ENCODE assay signal across 19 cellular contexts in genomic region chr3:124360626-124361025, GRCh38.
DNase-seq lines count a peak whose midpoint lies in the region; ATAC-seq and TF ChIP-seq lines count a peak whose summit lies in the region.
"Had no signal": no experiment of that assay in that cellular context is flagged by ENCODE, and none has a peak within 500 bp of the region (broad histone marks: within the 10 kb centered on the region; RNA-seq: fewer than 3 reads in every experiment).

No MANE protein-coding gene starts in this region.

- peaks cover 27% of the 10 kb centered on the region for H3K9me3 Mint-ChIP-seq in glutamatergic neuron (ENCODE audit: unreplicated experiment)
- H3K9me3 Mint-ChIP-seq in mesothelial cell of epicardium: peaks cover 4% of the 10 kb centered on the region
- no peaks in the 10 kb centered on the region for H3K9me3 Mint-ChIP-seq in activated T-helper 2 cell treated with anti-CD3 and anti-CD28 coated beads, Interferon-gamma antibody, Interleukin-2, Interleukin-4, amounts not matched to agents 10 μg/mL and 5 μg/mL and 100 μg/mL, durations not matched to agents 14 hours and 24 hours and 36 hours
- H3K9me3 Mint-ChIP-seq: activated CD4-positive, alpha-beta T cell treated with anti-CD3 and anti-CD28 coated beads, Interleukin-2, amount 10 ng/mL, durations not matched to agents 7 days and 5 days had no signal

- H3K36me3 Mint-ChIP-seq in glutamatergic neuron (ENCODE audit: unreplicated experiment): peaks cover 15% of the 10 kb centered on the region
- peaks cover 10% of the 10 kb centered on the region for H3K36me3 Mint-ChIP-seq in mesothelial cell of epicardium
- H3K36me3 Mint-ChIP-seq in activated T-helper 2 cell treated with anti-CD3 and anti-CD28 coated beads, Interferon-gamma antibody, Interleukin-2, Interleukin-4, amounts not matched to agents 10 μg/mL and 5 μg/mL and 100 μg/mL, durations not matched to agents 14 hours and 24 hours and 36 hours (ENCODE audit: low read depth): no peaks in the 10 kb centered on the region
- H3K36me3 Mint-ChIP-seq: CD4-positive, alpha-beta memory T cell; naive thymus-derived CD8-positive, alpha-beta T cell had no signal

- no peak for TF ChIP-seq CTCF in glutamatergic neuron (IDR thresholded peaks at IDR 0.05; ENCODE audit: partially characterized antibody, unreplicated experiment)
- no peak for TF ChIP-seq CTCF in mesothelial cell of epicardium (IDR thresholded peaks at IDR 0.05; ENCODE audit: unreplicated experiment)

- no peak for ATAC-seq in HG03460 (IDR thresholded peaks at IDR 0.05; ENCODE audit: unreplicated experiment)
- ATAC-seq in GM21576 (IDR thresholded peaks at IDR 0.05; ENCODE audit: unreplicated experiment): no peak
- no peak for ATAC-seq in left colon
- ATAC-seq: left lung; naive thymus-derived CD8-positive, alpha-beta T cell had no signal

- H3K27ac Mint-ChIP-seq in glutamatergic neuron (ENCODE audit: unreplicated experiment): peak overlapping the region; percentile 25
- peak overlapping the region; percentile 92 for H3K27ac Mint-ChIP-seq in mesothelial cell of epicardium
- H3K27ac Mint-ChIP-seq in activated T-helper 2 cell treated with anti-CD3 and anti-CD28 coated beads, Interferon-gamma antibody, Interleukin-2, Interleukin-4, amounts not matched to agents 10 μg/mL and 5 μg/mL and 100 μg/mL, durations not matched to agents 14 hours and 24 hours and 36 hours: no peak overlapping the region
- H3K27ac Mint-ChIP-seq: activated CD4-positive, alpha-beta T cell treated with anti-CD3 and anti-CD28 coated beads, Interleukin-2, amount 10 ng/mL, durations not matched to agents 7 days and 5 days; naive thymus-derived CD8-positive, alpha-beta T cell; stimulated activated naive CD8-positive, alpha-beta T cell treated with anti-CD3 and anti-CD28 coated beads, Interleukin-15, Interleukin-2, amounts not matched to agents 100 ng/mL and 50 ng/mL, for 24 hours had no signal

- peak; percentile 79 for DNase-seq in NCI-H526 treated with DMSO at 0.1 percent for 48 hours (lab: John Stamatoyannopoulos, UW)
- no peak for DNase-seq in glutamatergic neuron
- DNase-seq in mesothelial cell of epicardium (ENCODE audit: low spot score in 2 of 2, unreplicated experiment in 2 of 2): no peak
- DNase-seq in activated T-helper 2 cell treated with anti-CD3 and anti-CD28 coated beads, Interferon-gamma antibody, Interleukin-2, Interleukin-4, amounts not matched to agents 10 μg/mL and 5 μg/mL and 100 μg/mL, durations not matched to agents 14 hours and 24 hours and 36 hours (ENCODE audit: low spot score): no peak
- no peak for DNase-seq in left colon
- DNase-seq: activated CD4-positive, alpha-beta T cell treated with anti-CD3 and anti-CD28 coated beads, Interleukin-2, amount 10 ng/mL, durations not matched to agents 7 days and 5 days; activated naive CD4-positive, alpha-beta T cell treated with anti-CD3 and anti-CD28 coated beads, Interleukin-2, amount 50 U/mL, for 16 hours; amygdala; CD4-positive, alpha-beta memory T cell; DMS 273 treated with DMSO at 0.1 percent for 48 hours; KG1; left lung; naive thymus-derived CD8-positive, alpha-beta T cell; NCI-H1694; NCI-H748 treated with DMSO at 0.1 percent for 48 hours; thyroid gland had no signal

- no peak overlapping the region for H3K4me3 Mint-ChIP-seq in glutamatergic neuron (ENCODE audit: unreplicated experiment)
- H3K4me3 Mint-ChIP-seq in mesothelial cell of epicardium: peak overlapping the region; percentile 3
- H3K4me3 Mint-ChIP-seq in activated T-helper 2 cell treated with anti-CD3 and anti-CD28 coated beads, Interferon-gamma antibody, Interleukin-2, Interleukin-4, amounts not matched to agents 10 μg/mL and 5 μg/mL and 100 μg/mL, durations not matched to agents 14 hours and 24 hours and 36 hours (ENCODE audit: low read depth): no peak overlapping the region
- H3K4me3 Mint-ChIP-seq: activated CD4-positive, alpha-beta T cell treated with anti-CD3 and anti-CD28 coated beads, Interleukin-2, amount 10 ng/mL, durations not matched to agents 7 days and 5 days; CD4-positive, alpha-beta memory T cell; naive thymus-derived CD8-positive, alpha-beta T cell; stimulated activated naive CD8-positive, alpha-beta T cell treated with anti-CD3 and anti-CD28 coated beads, Interleukin-15, Interleukin-2, amounts not matched to agents 100 ng/mL and 50 ng/mL, for 24 hours had no signal

- H3K4me1 Mint-ChIP-seq in glutamatergic neuron (ENCODE audit: low read depth, unreplicated experiment): peaks cover 42% of the 10 kb centered on the region
- H3K4me1 Mint-ChIP-seq in mesothelial cell of epicardium: peaks cover 55% of the 10 kb centered on the region
- H3K4me1 Mint-ChIP-seq in activated T-helper 2 cell treated with anti-CD3 and anti-CD28 coated beads, Interferon-gamma antibody, Interleukin-2, Interleukin-4, amounts not matched to agents 10 μg/mL and 5 μg/mL and 100 μg/mL, durations not matched to agents 14 hours and 24 hours and 36 hours (ENCODE audit: low read depth): no peaks in the 10 kb centered on the region
- H3K4me1 Mint-ChIP-seq: activated CD4-positive, alpha-beta T cell treated with anti-CD3 and anti-CD28 coated beads, Interleukin-2, amount 10 ng/mL, durations not matched to agents 7 days and 5 days; CD4-positive, alpha-beta memory T cell had no signal

- H3K27me3 Mint-ChIP-seq in glutamatergic neuron (ENCODE audit: unreplicated experiment) (peaks cover 15% of the 10 kb centered on the region), mesothelial cell of epicardium (ENCODE audit: low read depth) (peaks cover 2% of the 10 kb centered on the region)
- peaks cover 8% of the 10 kb centered on the region for H3K27me3 Mint-ChIP-seq in activated T-helper 2 cell treated with anti-CD3 and anti-CD28 coated beads, Interferon-gamma antibody, Interleukin-2, Interleukin-4, amounts not matched to agents 10 μg/mL and 5 μg/mL and 100 μg/mL, durations not matched to agents 14 hours and 24 hours and 36 hours (ENCODE audit: low read depth)

- intact Hi-C loops in activated T-helper 2 cell treated with anti-CD3 and anti-CD28 coated beads, Interferon-gamma antibody, Interleukin-2, Interleukin-4, amounts not matched to agents 10 μg/mL and 5 μg/mL and 100 μg/mL, durations not matched to agents 14 hours and 24 hours and 36 hours (cut with micrococcal nuclease): no loop called here
- intact Hi-C loops in left colon (cut with DNase I, micrococcal nuclease): no loop called here
